ENCODE assay signal across 8 cellular contexts in genomic region chr20:38806855-38807655, GRCh38. TPM values are rescaled to one million over a fixed set of nuclear protein-coding genes. Genes with fewer than 3 reads are reported as not detected.
A peak's percentile ranks its signal among the peaks of the same experiment; 100 is the strongest.
DNase-seq lines count a peak whose midpoint lies in the region; ATAC-seq and TF ChIP-seq lines count a peak whose summit lies in the region.

No MANE protein-coding gene starts in this region.

- peak overlapping the region; percentile 90 for H3K27ac Mint-ChIP-seq in activated T-cell treated with anti-CD3 and anti-CD28 coated beads, Interleukin-2, amount 50 U/mL, for 24 hours

- no peaks in the 10 kb centered on the region for H3K27me3 ChIP-seq in Loucy (ENCODE audit: insufficient read depth, low read length, poor library complexity, severe bottlenecking)
- H3K27me3 ChIP-seq in iPS-15b (ENCODE audit: control insufficient read depth, insufficient read depth, low read length) = peaks cover 15% of the 10 kb centered on the region
- H3K27me3 ChIP-seq in PC-3 (ENCODE audit: low read length) = peaks cover 67% of the 10 kb centered on the region

- peak overlapping the region; percentile 89 for H3K4me3 Mint-ChIP-seq in activated T-cell treated with anti-CD3 and anti-CD28 coated beads, Interleukin-2, amount 50 U/mL, for 24 hours

- peak overlapping the region; percentile 81 for H3K4me3 ChIP-seq in Loucy (ENCODE audit: low read length, poor library complexity, severe bottlenecking)
- H3K4me3 ChIP-seq in iPS-15b (ENCODE audit: low read depth, low read length) = peak overlapping the region; percentile 67
- H3K4me3 ChIP-seq in PC-3 (ENCODE audit: low read length) = no peak overlapping the region

- H3K9me3 ChIP-seq in Loucy (ENCODE audit: insufficient read depth, low read depth, low read length) = no peaks in the 10 kb centered on the region
- no peaks in the 10 kb centered on the region for H3K9me3 ChIP-seq in iPS-15b (ENCODE audit: control insufficient read depth, insufficient read depth, low read length)
- H3K9me3 ChIP-seq in PC-3 (ENCODE audit: low read length) = no peaks in the 10 kb centered on the region

- peaks cover 9% of the 10 kb centered on the region for H3F3A ChIP-seq in Loucy (ENCODE audit: low read depth)
- no peaks in the 10 kb centered on the region for H3F3A ChIP-seq in PC-3 (ENCODE audit: low read length, unreplicated experiment)

- peaks cover 60% of the 10 kb centered on the region for H3K4me1 ChIP-seq in Loucy (ENCODE audit: insufficient read depth, low read length, poor library complexity, severe bottlenecking)
- peaks cover 9% of the 10 kb centered on the region for H3K4me1 ChIP-seq in iPS-15b (ENCODE audit: control insufficient read depth, insufficient read depth, low read length)
- H3K4me1 ChIP-seq in PC-3 (ENCODE audit: insufficient read depth, low read length) = peaks cover 3% of the 10 kb centered on the region; the same call in 1 of the 2 replicates

- H3K4me1 Mint-ChIP-seq in activated T-cell treated with anti-CD3 and anti-CD28 coated beads, Interleukin-2, amount 50 U/mL, for 24 hours (ENCODE audit: low read depth) = peaks cover 68% of the 10 kb centered on the region

- no peaks in the 10 kb centered on the region for H3K9me2 ChIP-seq in Loucy (replicated peaks; ENCODE audit: low read depth, low read length)
- H3K9me2 ChIP-seq in PC-3 (replicated peaks; ENCODE audit: low read length) = no peaks in the 10 kb centered on the region

- no TSS peak for BruUV-seq in PC-3 (replicated peaks; lab: Mats Ljungman, UMichigan)

- H2AFZ ChIP-seq in Loucy (ENCODE audit: low read length) (peak overlapping the region; percentile 29; the same call in 1 of the 2 replicates), PC-3 (ENCODE audit: low read length) (no peak overlapping the region)

- H3K27ac ChIP-seq in PC-3 (ENCODE audit: low read length) = no peak overlapping the region

- H3K9me3 Mint-ChIP-seq in activated T-cell treated with anti-CD3 and anti-CD28 coated beads, Interleukin-2, amount 50 U/mL, for 24 hours = no peaks in the 10 kb centered on the region

- DNase-seq in GM03348 (ENCODE audit: low spot score) (peak; percentile 10), SKM-1 (lab: John Stamatoyannopoulos, UW; ENCODE audit: unreplicated experiment) (no peak), PC-3 (no peak), SHP77 (lab: John Stamatoyannopoulos, UW) (no peak)
- peak; percentile 59 for DNase-seq in activated T-cell treated with anti-CD3 and anti-CD28 coated beads, Interleukin-2, amount 50 U/mL, for 24 hours
- peak; percentile 41 for DNase-seq in stimulated activated CD4-positive, alpha-beta T cell treated with anti-CD3 and anti-CD28 coated beads, Interleukin-2, amount 100 ng/mL, for 4 hours (ENCODE audit: low read depth)

- H3K79me2 ChIP-seq in Loucy (ENCODE audit: insufficient read depth, low read length) (peaks cover 51% of the 10 kb centered on the region), PC-3 (ENCODE audit: low read length) (no peaks in the 10 kb centered on the region)

- no peaks in the 10 kb centered on the region for H3K27me3 Mint-ChIP-seq in activated T-cell treated with anti-CD3 and anti-CD28 coated beads, Interleukin-2, amount 50 U/mL, for 24 hours

- no peaks in the 10 kb centered on the region for H3K36me3 ChIP-seq in Loucy (ENCODE audit: insufficient read depth, low read length)
- H3K36me3 ChIP-seq in iPS-15b (ENCODE audit: control insufficient read depth, insufficient read depth, low read length) = no peaks in the 10 kb centered on the region
- H3K36me3 ChIP-seq in PC-3 (ENCODE audit: low read depth, low read length) = no peaks in the 10 kb centered on the region

- intact Hi-C loops in PC-3 (cut with micrococcal nuclease) = no loop called here

- CTCF ChIA-PET in PC-3 (lab: Charles Lee) = no interaction called here

- no peak for ATAC-seq in PC-3

- H3K36me3 Mint-ChIP-seq in activated T-cell treated with anti-CD3 and anti-CD28 coated beads, Interleukin-2, amount 50 U/mL, for 24 hours (ENCODE audit: low read depth) = peaks cover 62% of the 10 kb centered on the region

- H3K4me2 ChIP-seq in Loucy (ENCODE audit: low read depth, low read length, poor library complexity, severe bottlenecking) (peak overlapping the region; percentile 84), PC-3 (ENCODE audit: low read length) (no peak overlapping the region)

- TF ChIP-seq CTCF in Loucy (conservative IDR thresholded peaks at IDR 0.05; ENCODE audit: low read length) = no peak
- TF ChIP-seq CTCF in PC-3 (conservative IDR thresholded peaks at IDR 0.05; ENCODE audit: low read depth, low read length) = no peak

- POLR2A ChIA-PET in PC-3 (lab: Charles Lee; ENCODE audit: unreplicated experiment) = no interaction called here

- H4K20me1 ChIP-seq in Loucy (ENCODE audit: insufficient read depth, low read length, poor library complexity, severe bottlenecking) = peaks cover 13% of the 10 kb centered on the region
- H4K20me1 ChIP-seq in PC-3 (ENCODE audit: low read length) = no peaks in the 10 kb centered on the region

- H3K9ac ChIP-seq in Loucy (ENCODE audit: low read depth, low read length, poor library complexity, severe bottlenecking) (peak overlapping the region; percentile 73), iPS-15b (ENCODE audit: low read depth, low read length) (peak overlapping the region; percentile 2), PC-3 (ENCODE audit: low read length) (no peak overlapping the region)

RNA-seq across cellular contexts. Expression of gene PPP1R16B, which starts 1.6 kb away (rescaled TPM):
- 0.04 and 0.12 TPM in 2 replicates for total RNA-seq in PC-3 (2014; rRNA removed)

RNA-seq across cellular contexts. Expression of gene ACTR5, which starts 58.8 kb away (rescaled TPM):
- 16.1 and 18.3 TPM in 2 replicates for total RNA-seq in PC-3 (2014; rRNA removed)

Comparison
In these comparisons a context has a peak if more than half of its experiments do, and no peak if none do; other contexts are left out.
1. DNase-seq: peak in GM03348 (single experiment), activated T-cell treated with anti-CD3 and anti-CD28 coated beads, Interleukin-2, amount 50 U/mL, for 24 hours (single experiment) and stimulated activated CD4-positive, alpha-beta T cell treated with anti-CD3 and anti-CD28 coated beads, Interleukin-2, amount 100 ng/mL, for 4 hours (single experiment); none in SKM-1 (single experiment), PC-3 (single experiment) and SHP77 (0 of 2).